ENCODE assay signal across 16 cellular contexts in genomic region chr7:109259151-109259550, GRCh38.
DNase-seq lines count a peak whose midpoint lies in the region; ATAC-seq, FAIRE-seq and TF ChIP-seq lines count a peak whose summit lies in the region.
"Had no signal": no experiment of that assay in that cellular context is flagged by ENCODE, and none has a peak within 500 bp of the region (broad histone marks: within the 10 kb centered on the region; RNA-seq: fewer than 3 reads in every experiment).

No MANE protein-coding gene starts in this region.

- H3K4me1 ChIP-seq in A549 = no peaks in the 10 kb centered on the region
- H3K4me1 ChIP-seq: tibial nerve had no signal

- POLR2A ChIA-PET in A549 (lab: Yijun Ruan, JAX) = no interaction called here

- ATAC-seq in A549 (no peak), GM19467 (IDR thresholded peaks at IDR 0.05; ENCODE audit: unreplicated experiment) (peak; percentile 63), HG03095 (IDR thresholded peaks at IDR 0.05; ENCODE audit: unreplicated experiment) (peak; percentile 57)
- ATAC-seq: effector memory CD8-positive, alpha-beta T cell; right cardiac atrium had no signal

- no peak overlapping the region for H3K4me3 ChIP-seq in A549
- H3K4me3 ChIP-seq: tibial nerve had no signal

- no peaks in the 10 kb centered on the region for H3K9me3 ChIP-seq in A549
- H3K9me3 ChIP-seq: tibial nerve had no signal

- CTCF ChIA-PET in A549 (lab: Yijun Ruan, JAX) = no interaction called here

- no peak overlapping the region for H3K4me2 ChIP-seq in A549

- no peak overlapping the region for H3K27ac ChIP-seq in A549
- H3K27ac ChIP-seq: tibial nerve had no signal

- no peak for TF ChIP-seq POLR2A in A549 (IDR thresholded peaks at IDR 0.05; ENCODE audit: low read length)

- 33% methylated on average over 1 of the region's 1 CpG for WGBS in A549 (ENCODE audit: missing lambda C conversion rate)

- DNase-seq in A549 (ENCODE audit: low read depth in 1 of 2, low spot score in 1 of 2) (no peak), NAMALWA (ENCODE audit: low spot score) (peak; percentile 20), epidermal melanocyte (ENCODE audit: insufficient read length, low spot score) (no peak), SW 1271 (lab: John Stamatoyannopoulos, UW) (no peak), NCI-H1092 treated with DMSO at 0.1 percent for 48 hours (lab: John Stamatoyannopoulos, UW) (no peak), NCI-H187 (lab: John Stamatoyannopoulos, UW) (no peak)
- DNase-seq: activated CD8-positive, alpha-beta memory T cell treated with anti-CD3 and anti-CD28 coated beads, Interleukin-2, amount 50 U/mL, for 48 hours; DMS 273 treated with DMSO at 0.1 percent for 48 hours; effector memory CD8-positive, alpha-beta T cell; NCI-H1436 treated with DMSO at 0.1 percent for 48 hours; NK-92 treated with Interleukin-12 subunit alpha and Interleukin-12 subunit beta, amount 100 ng/mL, for 24 hours; right cardiac atrium had no signal

- no peak for TF ChIP-seq CTCF in A549 (IDR thresholded peaks at IDR 0.05)

- no peak for TF ChIP-seq RAD21 in A549 (conservative IDR thresholded peaks at IDR 0.05 in 1 of 2, IDR thresholded peaks at IDR 0.05 in 1 of 2)

- TF ChIP-seq EP300 in A549 (IDR thresholded peaks at IDR 0.05) = no peak

- FAIRE-seq in A549 (lab: Jason Lieb, UNC) = no peak
- FAIRE-seq: A204.1 had no signal

TF ChIP-seq in A549, 52 proteins besides CTCF, POLR2A, EP300 and RAD21:
- TF ChIP-seq FOSL2 (IDR thresholded peaks at IDR 0.05) (no peak), FOSL2 (CRISPR knock-in tag; IDR thresholded peaks at IDR 0.05) (peak; percentile 74), NFE2L2 (conservative IDR thresholded peaks at IDR 0.05; ENCODE audit: low read length) (no peak)

Comparison
In these comparisons a context has a peak if more than half of its experiments do, and no peak if none do; other contexts are left out.
1. ATAC-seq: peak in GM19467 (single experiment) and HG03095 (single experiment); none in A549 (0 of 2).